8 cellular contexts compared by ENCODE assay signal in genomic region chr11:85647604-85648299, GRCh38. TPM values are rescaled to one million over a fixed set of nuclear protein-coding genes. Genes with fewer than 3 reads are reported as not detected.
DNase-seq lines count a peak whose midpoint lies in the region; ATAC-seq and TF ChIP-seq lines count a peak whose summit lies in the region.

TSS of gene TMEM126A (plus strand) at chr11:85647967. CDS start at chr11:85650256, 2,289 bp downstream.

- ATAC-seq in GM19324 (IDR thresholded peaks at IDR 0.05; ENCODE audit: low FRiP score, unreplicated experiment) = peak; percentile 100
- ATAC-seq in HG03460 (IDR thresholded peaks at IDR 0.05; ENCODE audit: unreplicated experiment) = peak; percentile 100

- H3K27me3 ChIP-seq in BE2C (peaks cover 7% of the 10 kb centered on the region; the same call in 1 of the 2 replicates), kidney epithelial cell (ENCODE audit: control insufficient read depth, insufficient read depth, low read length) (no peaks in the 10 kb centered on the region)

- peaks cover 3% of the 10 kb centered on the region for H3K36me3 ChIP-seq in BE2C
- no peaks in the 10 kb centered on the region for H3K36me3 ChIP-seq in kidney epithelial cell (ENCODE audit: control insufficient read depth, insufficient read depth, low read length)

- H3K9me3 ChIP-seq in BE2C = no peaks in the 10 kb centered on the region

- peak; percentile 90 for DNase-seq in BE2C
- DNase-seq in NCI-H524 treated with DMSO at 0.1 percent for 48 hours (lab: John Stamatoyannopoulos, UW) = peak; percentile 82
- DNase-seq in activated CD4-positive, alpha-beta T cell treated with anti-CD3 and anti-CD28 coated beads for 48 hours = peak; percentile 95
- no peak for DNase-seq in kidney epithelial cell (ENCODE audit: low read depth)
- peak; percentile 95 for DNase-seq in stimulated activated CD4-positive, alpha-beta T cell treated with anti-CD3 and anti-CD28 coated beads, Interleukin-15, amount 100 ng/mL, for 24 hours

- peak within 1 kb of the TSS; percentile 94 for H3K4me3 ChIP-seq in BE2C (ENCODE audit: low read depth, low read length)
- H3K4me3 ChIP-seq in kidney epithelial cell (ENCODE audit: low read depth, low read length) = peak within 1 kb of the TSS; percentile 77

- TF ChIP-seq CTCF in BE2C (IDR thresholded peaks at IDR 0.05; ENCODE audit: low read depth, low read length) = no peak
- TF ChIP-seq CTCF in kidney epithelial cell (IDR thresholded peaks at IDR 0.05; ENCODE audit: insufficient read depth, low read length, poor library complexity, severe bottlenecking) = no peak

- H3K27ac ChIP-seq in cingulate gyrus (ENCODE audit: low read depth, low read length) = peak within 1 kb of the TSS; percentile 80

- no peaks in the 10 kb centered on the region for H3K4me1 ChIP-seq in BE2C

RNA-seq across cellular contexts. Expression of gene TMEM126A, which starts in this region (rescaled TPM):
- polyA plus RNA-seq in BE2C (2012; ENCODE audit: insufficient read depth, insufficient read length, low read depth) = 32.6 TPM
- total RNA-seq in kidney epithelial cell = 24.8 and 34.8 TPM in 2 replicates
